ENCODE assay signal across 8 cellular contexts in genomic region chr20:35953411-35954199, GRCh38. TPM values are rescaled to one million over a fixed set of nuclear protein-coding genes. Genes with fewer than 3 reads are reported as not detected.
DNase-seq lines count a peak whose midpoint lies in the region; ATAC-seq and TF ChIP-seq lines count a peak whose summit lies in the region.

No MANE protein-coding gene starts in this region.

- H3K27ac ChIP-seq in KOPT-K1 (ENCODE audit: low read depth, low read length, poor library complexity, severe bottlenecking) (peak overlapping the region; percentile 96), caudate nucleus (ENCODE audit: low read depth, low read length) (peak overlapping the region; percentile 91)

- peaks cover 13% of the 10 kb centered on the region for H3K4me1 Mint-ChIP-seq in Calu3 (ENCODE audit: low read depth, unreplicated experiment)

- TF ChIP-seq CTCF in Calu3 (IDR thresholded peaks at IDR 0.05; ENCODE audit: unreplicated experiment) = no peak

- H3K27ac Mint-ChIP-seq in Calu3 (ENCODE audit: unreplicated experiment) = peak overlapping the region; percentile 88

- H3K9me3 Mint-ChIP-seq in Calu3 (ENCODE audit: low read depth, unreplicated experiment) = no peaks in the 10 kb centered on the region

- DNase-seq in Calu3 = peak; percentile 59
- peak in 34 of 61 donors; percentile 13 to 80 (median 58) for DNase-seq in caudate nucleus (lab: John Stamatoyannopoulos, UW)
- DNase-seq in kidney glomerular epithelial cell (lab: John Stamatoyannopoulos, UW) = peak; percentile 15
- peak; percentile 41 for DNase-seq in stimulated activated CD4-positive, alpha-beta T cell treated with anti-CD3 and anti-CD28 coated beads, Interleukin-2, amount 100 ng/mL, for 4 hours (ENCODE audit: low read depth)
- DNase-seq in NCI-H774 (lab: John Stamatoyannopoulos, UW) = no peak

- ATAC-seq in GM21576 (IDR thresholded peaks at IDR 0.05; ENCODE audit: unreplicated experiment) = peak; percentile 17
- peak; percentile 10 to 11 for ATAC-seq in activated CD4-positive, CD25-positive, alpha-beta regulatory T cell treated with anti-CD3 and anti-CD28 coated beads, Interleukin-2, amount 50 U/mL, for 24 hours

- H3K4me3 Mint-ChIP-seq in Calu3 (ENCODE audit: low read depth, unreplicated experiment) = peak overlapping the region; percentile 99

- TSS peak; percentile 77 for BruUV-seq in Calu3 (replicated peaks; lab: Mats Ljungman, UMichigan)

- peaks cover 32% of the 10 kb centered on the region for H3K36me3 ChIP-seq in KOPT-K1 (ENCODE audit: insufficient read depth, low read length)

- CTCF ChIA-PET in Calu3 (lab: Charles Lee) = interaction anchor here (0.6 to 2.5 kb wide), 31 partner anchors 8 to 1536 kb away, joined by 3 to 27 read pairs (median 4); partner anchors contain the start of genes AAR2, ERGIC3 and RBM39

- no peaks in the 10 kb centered on the region for H3K27me3 Mint-ChIP-seq in Calu3 (ENCODE audit: unreplicated experiment)

- H3K36me3 Mint-ChIP-seq in Calu3 (ENCODE audit: insufficient read depth, unreplicated experiment) = peaks cover 40% of the 10 kb centered on the region

- intact Hi-C loops in Calu3 (cut with micrococcal nuclease; ENCODE audit: unreplicated experiment) = no loop called here

- peaks cover under 1% of the 10 kb centered on the region for H3K9me3 ChIP-seq in KOPT-K1 (ENCODE audit: insufficient read depth, low read length, poor library complexity, severe bottlenecking)

RNA-seq across cellular contexts. Expression of gene SCAND1, which starts 0.7 kb away (rescaled TPM):
- 83.5 and 88.6 TPM in 2 replicates for total RNA-seq in Calu3 (2022)

RNA-seq across cellular contexts. Expression of gene CNBD2, which starts 14.8 kb away (rescaled TPM):
- total RNA-seq in Calu3 (2022) = 5.0 and 5.6 TPM in 2 replicates
